In the genomic region with DNA sequence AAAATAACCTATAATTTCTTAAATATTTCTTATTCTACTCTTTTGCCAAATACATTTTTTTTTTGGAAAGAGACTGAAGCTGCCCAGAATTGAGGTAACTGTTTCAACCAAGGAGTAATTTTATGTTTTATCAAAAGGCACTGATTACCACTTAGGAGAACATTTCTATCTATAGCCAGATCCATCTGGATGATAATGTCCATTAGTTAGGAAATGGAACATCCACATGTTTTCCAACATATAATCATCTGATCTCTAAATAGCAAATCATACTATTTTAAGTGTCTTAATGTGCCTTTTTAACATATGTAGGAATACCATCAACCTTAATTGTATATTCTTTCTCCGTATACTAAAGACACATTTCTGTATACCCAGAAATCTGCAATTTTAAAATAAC, we compare ENCODE assay signal across 30 cellular contexts.
"Had no signal": no experiment of that assay in that cellular context is flagged by ENCODE, and none has a peak within 500 bp of the region (broad histone marks: within the 10 kb centered on the region; RNA-seq: fewer than 3 reads in every experiment).

No MANE protein-coding gene starts in this region.

- H3K9me3 ChIP-seq: neutrophil, ovary, psoas muscle, suprapubic skin, testis, tibial artery, transverse colon, upper lobe of right lung, uterus had no signal

- H3K4me3 ChIP-seq: ovary, psoas muscle, skin epidermis, smooth muscle cell, spleen, suprapubic skin, testis, tibial artery, transverse colon, upper lobe of right lung, uterus had no signal

- H3K4me1 ChIP-seq: parathyroid adenoma, psoas muscle, spleen, suprapubic skin, testis, tibial artery, transverse colon, upper lobe of right lung, uterus had no signal

- H3K36me3 ChIP-seq: neutrophil, ovary, spleen, suprapubic skin, tibial artery, transverse colon, upper lobe of right lung, uterus had no signal

- DNase-seq: naive thymus-derived CD8-positive, alpha-beta T cell; nephron progenitor cell; nucleus accumbens; ovary; posterior cingulate gyrus; psoas muscle; right cardiac atrium; spleen; stimulated activated CD4-positive, alpha-beta T cell treated with anti-CD3 and anti-CD28 coated beads, Interleukin-12 subunit alpha, Interleukin-12 subunit beta, amount 100 ng/mL, for 4 hours; stimulated activated CD4-positive, alpha-beta T cell treated with anti-CD3 and anti-CD28 coated beads, Interleukin-1b, Interleukin-23, amount 100 ng/mL, for 48 hours; stimulated activated CD4-positive, alpha-beta T cell treated with anti-CD3 and anti-CD28 coated beads, Interleukin-4, amount 100 ng/mL, for 1 hour; stimulated activated CD4-positive, alpha-beta T cell treated with anti-CD3 and anti-CD28 coated beads, Interleukin-4, amount 100 ng/mL, for 4 hours; stimulated activated CD8-positive, alpha-beta memory T cell treated with anti-CD3 and anti-CD28 coated beads, Interleukin-4, amount 100 ng/mL, for 48 hours; stimulated activated naive CD4-positive, alpha-beta T cell; stimulated activated naive CD8-positive, alpha-beta T cell treated with anti-CD3 and anti-CD28 coated beads, Interleukin-15, amount 100 ng/mL, for 72 hours; stimulated activated naive CD8-positive, alpha-beta T cell treated with anti-CD3 and anti-CD28 coated beads, Interleukin-15, Interleukin-2, amounts not matched to agents 100 U/mL and 50 U/mL, for 24 hours; substantia nigra; testis; tibial artery; transverse colon; upper lobe of right lung; uterus had no signal

- H3K27me3 ChIP-seq: neutrophil, ovary, spleen, suprapubic skin, testis, tibial artery, transverse colon, upper lobe of right lung, uterus had no signal

- ATAC-seq: naive thymus-derived CD8-positive, alpha-beta T cell; natural killer cell treated with Interleukin-12 subunit alpha and Interleukin-12 subunit beta and Interleukin-15 and Interleukin-18, amount 100 ng/mL, for 72 hours; psoas muscle; right cardiac atrium; sciatic nerve; stimulated activated memory B cell treated with anti-CD40 and anti-IgM and Interleukin-4, amounts not matched to agents 10 μg/mL and 1 μg/mL and 100 μg/mL, for 72 hours; stimulated activated naive CD8-positive, alpha-beta T cell treated with anti-CD3 and anti-CD28 coated beads, Interleukin-15, amount 100 ng/mL, for 72 hours; stimulated activated naive CD8-positive, alpha-beta T cell treated with anti-CD3 and anti-CD28 coated beads, Interleukin-15, Interleukin-2, amounts not matched to agents 100 U/mL and 50 U/mL, for 24 hours; upper lobe of right lung had no signal

- H3K27ac ChIP-seq: neutrophil, ovary, parathyroid adenoma, psoas muscle, skin epidermis, spleen, suprapubic skin, testis, tibial artery, transverse colon, upper lobe of right lung, uterus had no signal
